Comparison of ENCODE assay signal across 18 cellular contexts in the genomic region with DNA sequence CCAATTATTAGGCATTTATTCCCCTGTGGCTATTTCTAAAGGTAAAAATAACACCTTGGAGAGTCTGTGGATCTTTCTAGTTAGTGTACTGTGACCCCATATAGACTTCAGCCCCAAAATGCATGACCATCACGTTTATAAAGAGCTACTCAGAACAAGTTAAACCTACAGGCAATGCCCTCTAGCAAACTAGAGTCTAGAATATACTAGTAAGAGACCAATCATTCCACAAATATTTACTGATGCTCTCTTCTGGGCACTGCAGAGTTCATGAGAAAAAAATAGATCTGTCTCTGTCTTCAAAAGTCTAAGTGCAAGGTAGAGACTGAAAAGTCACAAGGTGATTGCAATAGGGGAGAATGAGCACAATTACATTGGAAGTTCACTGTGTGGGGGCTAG.
"Had no signal": no experiment of that assay in that cellular context is flagged by ENCODE, and none has a peak within 500 bp of the region (broad histone marks: within the 10 kb centered on the region; RNA-seq: fewer than 3 reads in every experiment).

No MANE protein-coding gene starts in this region.

- H3K27ac ChIP-seq: foreskin keratinocyte, hepatocyte, skin epidermis, stomach, upper lobe of left lung, uterus had no signal

- H3K9me3 ChIP-seq: stomach, upper lobe of left lung, uterus had no signal

- ATAC-seq: foreskin keratinocyte; left colon; left ventricle myocardium superior; naive thymus-derived CD4-positive, alpha-beta T cell; sciatic nerve; stimulated activated naive B cell treated with anti-CD40 and anti-IgM and Interleukin-4, amounts not matched to agents 10 μg/mL and 1 μg/mL and 100 μg/mL, for 72 hours had no signal

- DNase-seq: dermis blood vessel endothelial cell; foreskin keratinocyte; head of caudate nucleus; left colon; left ventricle myocardium superior; naive thymus-derived CD4-positive, alpha-beta T cell; posterior cingulate gyrus; stimulated activated CD4-positive, alpha-beta T cell treated with anti-CD3 and anti-CD28 coated beads, Interleukin-2, amount 100 ng/mL, for 24 hours; stimulated activated CD4-positive, alpha-beta T cell treated with anti-CD3 and anti-CD28 coated beads, Interleukin-4, amount 100 ng/mL, for 4 hours; stimulated activated naive B cell treated with anti-CD40 and anti-IgM and Interleukin-4, amounts not matched to agents 10 μg/mL and 1 μg/mL and 100 μg/mL, for 72 hours; stomach; substantia nigra; upper lobe of left lung; uterus had no signal

- H3K4me3 Mint-ChIP-seq: naive thymus-derived CD4-positive, alpha-beta T cell; stimulated activated naive B cell treated with anti-CD40 and anti-IgM and Interleukin-4, amounts not matched to agents 10 μg/mL and 1 μg/mL and 100 μg/mL, for 72 hours had no signal

- H3K27ac Mint-ChIP-seq: stimulated activated naive B cell treated with anti-CD40 and anti-IgM and Interleukin-4, amounts not matched to agents 10 μg/mL and 1 μg/mL and 100 μg/mL, for 72 hours had no signal

- H3K36me3 Mint-ChIP-seq: stimulated activated naive B cell treated with anti-CD40 and anti-IgM and Interleukin-4, amounts not matched to agents 10 μg/mL and 1 μg/mL and 100 μg/mL, for 72 hours had no signal

- H3K4me3 ChIP-seq: hepatocyte, lung, skin epidermis, stomach, upper lobe of left lung, uterus had no signal

- H3K36me3 ChIP-seq: stomach, upper lobe of left lung, uterus had no signal

- H3K9me3 Mint-ChIP-seq: naive thymus-derived CD4-positive, alpha-beta T cell; stimulated activated naive B cell treated with anti-CD40 and anti-IgM and Interleukin-4, amounts not matched to agents 10 μg/mL and 1 μg/mL and 100 μg/mL, for 72 hours had no signal

- H3K4me1 ChIP-seq: foreskin keratinocyte, upper lobe of left lung, uterus had no signal

- H3K27me3 ChIP-seq: foreskin keratinocyte, hepatocyte, stomach, upper lobe of left lung, uterus had no signal

- H3K27me3 Mint-ChIP-seq: naive thymus-derived CD4-positive, alpha-beta T cell; stimulated activated naive B cell treated with anti-CD40 and anti-IgM and Interleukin-4, amounts not matched to agents 10 μg/mL and 1 μg/mL and 100 μg/mL, for 72 hours had no signal
